ENCODE assay signal across 17 cellular contexts in genomic region chrX:45508459-45508858, GRCh38.
A peak's percentile ranks its signal among the peaks of the same experiment; 100 is the strongest.
DNase-seq lines count a peak whose midpoint lies in the region; TF ChIP-seq lines count a peak whose summit lies in the region.
"Had no signal": no experiment of that assay in that cellular context is flagged by ENCODE, and none has a peak within 500 bp of the region (broad histone marks: within the 10 kb centered on the region; RNA-seq: fewer than 3 reads in every experiment).

No MANE protein-coding gene starts in this region.

- no peak overlapping the region for H2AK5ac ChIP-seq in trophoblast cell (ENCODE audit: low read length)

- H4K8ac ChIP-seq in trophoblast cell (ENCODE audit: low read depth, low read length), result no peak overlapping the region

- H3K23ac ChIP-seq in trophoblast cell (ENCODE audit: low read length), result no peak overlapping the region

- H3K27me3 ChIP-seq in trophoblast cell (ENCODE audit: insufficient read depth, low read length), result no peaks in the 10 kb centered on the region

- DNase-seq in EL, result peak; percentile 38
- DNase-seq in NCI-H226, result peak; percentile 24
- DNase-seq in fibroblast of gingiva (ENCODE audit: low read depth), result peak; percentile 5
- no peak for DNase-seq in trophoblast cell
- DNase-seq in NCI-H82 treated with DMSO at 0.1 percent for 48 hours (lab: John Stamatoyannopoulos, UW; ENCODE audit: unreplicated experiment), result no peak
- no peak for DNase-seq in mesothelial cell of epicardium (ENCODE audit: low spot score in 2 of 2, unreplicated experiment in 2 of 2)
- DNase-seq in middle frontal gyrus (ENCODE audit: extremely low spot score, low spot score), result no peak
- DNase-seq: activated CD8-positive, alpha-beta memory T cell treated with anti-CD3 and anti-CD28 coated beads for 24 hours; activated effector memory CD4-positive, alpha-beta T cell treated with Interleukin-2 at 50 U/mL for 16 hours; anterior cingulate cortex; DMS53; erythroblast; Kasumi-1; naive thymus-derived CD4-positive, alpha-beta T cell; NCI-H1694 treated with DMSO at 0.1 percent for 48 hours; psoas muscle had no signal

- H3K27me3 Mint-ChIP-seq in mesothelial cell of epicardium (ENCODE audit: low read depth), result no peaks in the 10 kb centered on the region
- H3K27me3 Mint-ChIP-seq: naive thymus-derived CD4-positive, alpha-beta T cell had no signal

- TF ChIP-seq CTCF in mesothelial cell of epicardium (IDR thresholded peaks at IDR 0.05; ENCODE audit: unreplicated experiment), result no peak

- no peak overlapping the region for H2BK5ac ChIP-seq in trophoblast cell (ENCODE audit: low read depth, low read length, poor library complexity)

- no peaks in the 10 kb centered on the region for H3K36me3 Mint-ChIP-seq in mesothelial cell of epicardium
- H3K36me3 Mint-ChIP-seq: naive thymus-derived CD4-positive, alpha-beta T cell had no signal

- H3K79me2 ChIP-seq in trophoblast cell (ENCODE audit: control insufficient read depth, insufficient read depth, low read length, poor library complexity), result no peaks in the 10 kb centered on the region

- H3K4me3 Mint-ChIP-seq in mesothelial cell of epicardium, result no peak overlapping the region
- H3K4me3 Mint-ChIP-seq: naive thymus-derived CD4-positive, alpha-beta T cell had no signal

- no peak overlapping the region for H3K4me3 ChIP-seq in trophoblast cell (ENCODE audit: low read depth, low read length)
- H3K4me3 ChIP-seq: BLaER1 treated with 17β-estradiol and CSF1 and Interleukin-3, amounts not matched to agents 10 nM and 100 nM; psoas muscle had no signal

- peaks cover 20% of the 10 kb centered on the region for H3K9me3 Mint-ChIP-seq in mesothelial cell of epicardium

- H3K4me1 ChIP-seq in trophoblast cell (ENCODE audit: control insufficient read depth in 1 of 2, insufficient read depth in 2 of 2, low read length in 2 of 2), result no peaks in the 10 kb centered on the region

- no peak overlapping the region for H2BK120ac ChIP-seq in trophoblast cell (ENCODE audit: insufficient read depth, low read length, poor library complexity)

- peaks cover 23% of the 10 kb centered on the region for H3K4me1 Mint-ChIP-seq in mesothelial cell of epicardium

- no peak overlapping the region for H3K14ac ChIP-seq in trophoblast cell (ENCODE audit: low read length)

- H4K91ac ChIP-seq in trophoblast cell (ENCODE audit: low read depth, low read length), result no peak overlapping the region

- H3K4me2 ChIP-seq in trophoblast cell (ENCODE audit: low read length), result no peak overlapping the region

- H3K27ac Mint-ChIP-seq in mesothelial cell of epicardium, result no peak overlapping the region
- H3K27ac Mint-ChIP-seq: naive thymus-derived CD4-positive, alpha-beta T cell had no signal

- H3K4ac ChIP-seq in trophoblast cell (ENCODE audit: low read depth, low read length), result no peak overlapping the region

- H3K9me3 ChIP-seq in trophoblast cell (ENCODE audit: insufficient read depth, low read depth, low read length), result no peaks in the 10 kb centered on the region
- H3K9me3 ChIP-seq: psoas muscle had no signal

- no peaks in the 10 kb centered on the region for H3K79me1 ChIP-seq in trophoblast cell (ENCODE audit: low read length)

- H2BK12ac ChIP-seq in trophoblast cell (ENCODE audit: low read length), result peak overlapping the region; percentile 76

- H4K12ac ChIP-seq in trophoblast cell (ENCODE audit: low read depth, low read length), result no peak overlapping the region

- H3K36me3 ChIP-seq in trophoblast cell (ENCODE audit: control insufficient read depth in 1 of 2, insufficient read depth in 2 of 2, low read length in 2 of 2), result peaks cover 0 to 2% of the 10 kb centered on the region in 2 experiments
- H3K36me3 ChIP-seq: BLaER1 treated with 17β-estradiol and CSF1 and Interleukin-3, amounts not matched to agents 10 nM and 100 nM had no signal

- no CpG with 5 or more reads among the region's 2 CpGs for WGBS in trophoblast cell (ENCODE audit: extremely low coverage, insufficient coverage, insufficient read length)

- no peak overlapping the region for H3K27ac ChIP-seq in trophoblast cell (ENCODE audit: low read depth, low read length)

- no peak overlapping the region for H2AFZ ChIP-seq in trophoblast cell (ENCODE audit: insufficient read depth, low read length, poor library complexity)

- no peak overlapping the region for H3K18ac ChIP-seq in trophoblast cell (ENCODE audit: low read length)

- no peak overlapping the region for H3K9ac ChIP-seq in trophoblast cell (ENCODE audit: low read length)
- H3K9ac ChIP-seq: BLaER1 treated with 17β-estradiol and CSF1 and Interleukin-3, amounts not matched to agents 10 nM and 100 nM had no signal

Comparison
In these comparisons a context has a peak if more than half of its experiments do, and no peak if none do; other contexts are left out.
1. DNase-seq: peak in EL (single experiment), NCI-H226 (single experiment) and fibroblast of gingiva (single experiment); none in trophoblast cell (0 of 2), NCI-H82 treated with DMSO at 0.1 percent for 48 hours (single experiment), mesothelial cell of epicardium (0 of 2) and middle frontal gyrus (single experiment).